In the genomic region with DNA sequence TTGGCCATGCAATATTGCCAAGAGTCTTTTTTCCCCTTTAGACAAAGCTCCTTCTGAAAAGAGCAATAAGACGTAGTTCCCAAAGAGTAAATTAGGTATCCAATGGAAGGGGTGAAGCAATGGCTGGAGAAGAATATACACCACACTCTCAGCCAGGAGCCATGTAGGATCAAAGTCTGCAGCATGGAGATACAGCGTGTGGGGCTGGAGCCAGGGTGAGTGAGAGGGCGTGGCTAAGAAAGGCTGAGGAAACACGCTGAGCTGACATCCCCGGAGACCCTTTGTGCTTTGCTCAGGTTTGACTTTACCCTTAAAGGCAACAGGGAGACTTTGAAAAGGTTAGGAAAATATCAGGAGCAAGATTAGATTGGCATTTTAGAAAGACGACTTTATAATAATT, we compare ENCODE assay signal across 19 cellular contexts.
DNase-seq lines count a peak whose midpoint lies in the region; ATAC-seq and TF ChIP-seq lines count a peak whose summit lies in the region.
"Had no signal": no experiment of that assay in that cellular context is flagged by ENCODE, and none has a peak within 500 bp of the region (broad histone marks: within the 10 kb centered on the region; RNA-seq: fewer than 3 reads in every experiment).

No MANE protein-coding gene starts in this region.

- H3K18ac ChIP-seq in mesenchymal stem cell (ENCODE audit: low read depth in 1 of 2, low read length in 2 of 2) = peak overlapping the region in 1 of 2 experiments; percentile 5

- H3K4me1 Mint-ChIP-seq in endodermal cell = peaks cover under 1% of the 10 kb centered on the region
- H3K4me1 Mint-ChIP-seq: B cell, T-helper 17 cell had no signal

- H3K4me3 ChIP-seq in endodermal cell (ENCODE audit: low read length) = no peak overlapping the region
- no peak overlapping the region for H3K4me3 ChIP-seq in mesenchymal stem cell (ENCODE audit: insufficient read depth in 1 of 2, low read depth in 1 of 2, low read length in 2 of 2)
- no peak overlapping the region for H3K4me3 ChIP-seq in tibial nerve

- no peak for TF ChIP-seq POLR2A in tibial nerve (IDR thresholded peaks at IDR 0.05)

- peak overlapping the region in 1 of 2 experiments; percentile 63 for H2BK12ac ChIP-seq in mesenchymal stem cell (ENCODE audit: low read length in 2 of 2)

- no peak overlapping the region for H3K4me3 Mint-ChIP-seq in endodermal cell
- H3K4me3 Mint-ChIP-seq: B cell, T-helper 17 cell had no signal

- no peak for ATAC-seq in HG02970 (IDR thresholded peaks at IDR 0.05; ENCODE audit: low FRiP score, unreplicated experiment)
- ATAC-seq in GM21528 (IDR thresholded peaks at IDR 0.05; ENCODE audit: low FRiP score, unreplicated experiment) = no peak
- ATAC-seq in HG03469 (IDR thresholded peaks at IDR 0.05; ENCODE audit: unreplicated experiment) = no peak
- ATAC-seq: T-helper 17 cell had no signal

- H3K9ac ChIP-seq in endodermal cell (ENCODE audit: extremely low read depth, low read length, poor library complexity, severe bottlenecking) (no peak overlapping the region), mesenchymal stem cell (ENCODE audit: low read length) (no peak overlapping the region)

- no peaks in the 10 kb centered on the region for H3K9me3 Mint-ChIP-seq in endodermal cell

- TF ChIP-seq CTCF in endodermal cell (conservative IDR thresholded peaks at IDR 0.05) = no peak
- TF ChIP-seq CTCF in tibial nerve (IDR thresholded peaks at IDR 0.05) = no peak

- H3K9me3 ChIP-seq in endodermal cell (ENCODE audit: control insufficient read depth, low read length) = no peaks in the 10 kb centered on the region
- no peaks in the 10 kb centered on the region for H3K9me3 ChIP-seq in mesenchymal stem cell (ENCODE audit: control insufficient read depth, low read length)
- no peaks in the 10 kb centered on the region for H3K9me3 ChIP-seq in tibial nerve

- no peaks in the 10 kb centered on the region for H3K36me3 ChIP-seq in endodermal cell (ENCODE audit: control insufficient read depth, insufficient read depth, low read length)
- no peaks in the 10 kb centered on the region for H3K36me3 ChIP-seq in mesenchymal stem cell (ENCODE audit: control insufficient read depth in 1 of 2, insufficient read depth in 2 of 2, low read depth in 1 of 2, low read length in 2 of 2)
- H3K36me3 ChIP-seq in tibial nerve = no peaks in the 10 kb centered on the region

- H3K27ac ChIP-seq in endodermal cell (ENCODE audit: low read depth, low read length) = no peak overlapping the region
- no peak overlapping the region for H3K27ac ChIP-seq in mesenchymal stem cell (ENCODE audit: low read length, poor library complexity, severe bottlenecking)
- no peak overlapping the region for H3K27ac ChIP-seq in tibial nerve

- no peaks in the 10 kb centered on the region for H3K27me3 Mint-ChIP-seq in endodermal cell (ENCODE audit: insufficient read depth)
- H3K27me3 Mint-ChIP-seq: T-helper 17 cell had no signal

- WGBS in endodermal cell (ENCODE audit: insufficient coverage in 1 of 2, insufficient read length in 1 of 2), 2 experiments = 24 to 34% methylated on average over 4 to 5 of the region's 6 CpGs
- 48% methylated on average over 5 of the region's 6 CpGs for WGBS in mesenchymal stem cell
- WGBS in tibial nerve, 2 donors = 43 to 45% methylated on average over 6 of the region's 6 CpGs

- H2BK5ac ChIP-seq in mesenchymal stem cell (ENCODE audit: low read depth, low read length, poor library complexity, severe bottlenecking) = no peak overlapping the region

- H4K8ac ChIP-seq in mesenchymal stem cell (ENCODE audit: low read length) = no peak overlapping the region

- H3K79me1 ChIP-seq in mesenchymal stem cell (replicated peaks; ENCODE audit: low read length, poor library complexity, severe bottlenecking) = peaks cover 4% of the 10 kb centered on the region

- H3K4me1 ChIP-seq in endodermal cell (ENCODE audit: control insufficient read depth, insufficient read depth, low read length) = peaks cover 3% of the 10 kb centered on the region
- H3K4me1 ChIP-seq in mesenchymal stem cell (ENCODE audit: control insufficient read depth, insufficient read depth, low read depth, low read length) = peaks cover 1% of the 10 kb centered on the region
- peaks cover 0 to 2% (median 0%) of the 10 kb centered on the region in 4 donors for H3K4me1 ChIP-seq in tibial nerve

- H3K23ac ChIP-seq in mesenchymal stem cell (ENCODE audit: low read length in 2 of 2) = no peak overlapping the region

- peak overlapping the region in 1 of 2 experiments; percentile 62 for H3K14ac ChIP-seq in mesenchymal stem cell (ENCODE audit: low read length in 2 of 2)

- H3K4me2 ChIP-seq in mesenchymal stem cell (ENCODE audit: low read length, poor library complexity, severe bottlenecking) = no peak overlapping the region

- no peak overlapping the region for H3K27ac Mint-ChIP-seq in endodermal cell
- H3K27ac Mint-ChIP-seq: activated T-helper 2 cell treated with anti-CD3 and anti-CD28 coated beads, Interferon-gamma antibody, Interleukin-2, Interleukin-4, amounts not matched to agents 10 μg/mL and 5 μg/mL and 100 μg/mL, durations not matched to agents 14 hours and 24 hours and 36 hours; B cell; T-helper 17 cell had no signal

- H4K91ac ChIP-seq in mesenchymal stem cell (ENCODE audit: low read length) = no peak overlapping the region

- no peak overlapping the region for H3K4ac ChIP-seq in mesenchymal stem cell (ENCODE audit: low read depth in 1 of 2, low read length in 2 of 2)

- peak; percentile 34 for DNase-seq in ELF-1 (ENCODE audit: low read depth, low spot score)
- DNase-seq in NCI-H2227 (lab: John Stamatoyannopoulos, UW; ENCODE audit: unreplicated experiment) = peak; percentile 7
- peak; percentile 78 for DNase-seq in endodermal cell
- DNase-seq in mesenchymal stem cell = no peak
- no peak for DNase-seq in tibial nerve (ENCODE audit: low spot score in 2 of 2)
- DNase-seq: activated CD4-positive, CD25-positive, alpha-beta regulatory T cell; Calu3; effector memory CD4-positive, alpha-beta T cell; GDM1; KG1; NCI-H1048; NK-92 treated with Interleukin-12 subunit alpha and Interleukin-12 subunit beta, amount 100 ng/mL, for 24 hours; SHP77; T-helper 17 cell had no signal

- no peak overlapping the region for H2BK15ac ChIP-seq in mesenchymal stem cell (ENCODE audit: low read depth, poor library complexity, severe bottlenecking)

- no peaks in the 10 kb centered on the region for H3K27me3 ChIP-seq in endodermal cell (ENCODE audit: control insufficient read depth, insufficient read depth, low read length, poor library complexity, severe bottlenecking)
- H3K27me3 ChIP-seq in mesenchymal stem cell (ENCODE audit: control insufficient read depth in 1 of 2, insufficient read depth in 1 of 2, low read length in 2 of 2) = no peaks in the 10 kb centered on the region
- H3K27me3 ChIP-seq in tibial nerve = no peaks in the 10 kb centered on the region

- H3K36me3 Mint-ChIP-seq in endodermal cell (ENCODE audit: low read depth) = no peaks in the 10 kb centered on the region

- no peak overlapping the region for H2AK5ac ChIP-seq in mesenchymal stem cell (ENCODE audit: low read length, severe bottlenecking)

- no peak overlapping the region for H2BK120ac ChIP-seq in mesenchymal stem cell (ENCODE audit: low read depth, low read length)

- TF ChIP-seq EP300 in tibial nerve (IDR thresholded peaks at IDR 0.05) = no peak

- peak overlapping the region; percentile 77 for H2AFZ ChIP-seq in mesenchymal stem cell (ENCODE audit: low read depth, low read length)

Comparison
In these comparisons a context has a peak if more than half of its experiments do, and no peak if none do; other contexts are left out.
1. DNase-seq: peak in ELF-1 (single experiment), NCI-H2227 (single experiment) and endodermal cell (single experiment); none in mesenchymal stem cell (single experiment) and tibial nerve (0 of 2).